In genomic region chr9:123999668-124000067, GRCh38 we compare ENCODE assay signal across 13 cellular contexts. TPM values are rescaled to one million over a fixed set of nuclear protein-coding genes. Genes with fewer than 3 reads are reported as not detected.
A peak's percentile ranks its signal among the peaks of the same experiment; 100 is the strongest.
DNase-seq lines count a peak whose midpoint lies in the region; ATAC-seq and TF ChIP-seq lines count a peak whose summit lies in the region.
"Had no signal": no experiment of that assay in that cellular context is flagged by ENCODE, and none has a peak within 500 bp of the region (broad histone marks: within the 10 kb centered on the region; RNA-seq: fewer than 3 reads in every experiment).

No MANE protein-coding gene starts in this region.

- no peaks in the 10 kb centered on the region for H3K9me3 ChIP-seq in BLaER1
- no peaks in the 10 kb centered on the region for H3K9me3 ChIP-seq in WERI-Rb-1 (ENCODE audit: severe bottlenecking)

- peak overlapping the region; percentile 71 for H3K4me2 ChIP-seq in BLaER1

- peaks cover 99% of the 10 kb centered on the region for H3K27me3 ChIP-seq in BLaER1
- H3K27me3 ChIP-seq in WERI-Rb-1 (ENCODE audit: insufficient read depth, low read depth, severe bottlenecking), result peaks cover 33% of the 10 kb centered on the region

- ATAC-seq in left lobe of liver (peak; percentile 28), GM18907 (IDR thresholded peaks at IDR 0.05; ENCODE audit: unreplicated experiment) (no peak)
- ATAC-seq in activated CD4-positive, CD25-positive, alpha-beta regulatory T cell treated with anti-CD3 and anti-CD28 coated beads, Interleukin-2, amount 50 U/mL, for 24 hours, result no peak
- ATAC-seq: activated naive CD4-positive, alpha-beta T cell treated with anti-CD3 and anti-CD28 coated beads, Interleukin-2, amount 50 U/mL, for 72 hours had no signal

- H3K27ac ChIP-seq in BLaER1 (no peak overlapping the region), WERI-Rb-1 (no peak overlapping the region)

- no peak overlapping the region for H3K9ac ChIP-seq in BLaER1

- DNase-seq in WERI-Rb-1, result peak; percentile 26
- no peak for DNase-seq in left lobe of liver (ENCODE audit: low spot score)
- DNase-seq in foreskin melanocyte, result no peak
- DNase-seq in NCI-H1105 (lab: John Stamatoyannopoulos, UW), result no peak
- DNase-seq: stimulated activated CD4-positive, alpha-beta T cell treated with anti-CD3 and anti-CD28 coated beads, Interleukin-4, amount 100 ng/mL, for 1 hour; T1000 had no signal

- H3K4me1 ChIP-seq in BLaER1, result peaks cover 12% of the 10 kb centered on the region; the same call in 1 of the 2 replicates

- H3K4me3 ChIP-seq in BLaER1, result peak overlapping the region; percentile 44; the same call in 1 of the 2 replicates
- peak overlapping the region; percentile 30; the same call in 1 of the 2 replicates for H3K4me3 ChIP-seq in GM08714 (ENCODE audit: low read length)
- H3K4me3 ChIP-seq in WERI-Rb-1 (ENCODE audit: low read depth, low read length), result no peak overlapping the region

- H3K36me3 ChIP-seq in BLaER1 (no peaks in the 10 kb centered on the region), WERI-Rb-1 (no peaks in the 10 kb centered on the region)

- no peak for TF ChIP-seq CTCF in WERI-Rb-1 (IDR thresholded peaks at IDR 0.05; ENCODE audit: low read depth, low read length)

- H4K20me1 ChIP-seq in BLaER1, result peaks cover 77% of the 10 kb centered on the region

RNA-seq across cellular contexts. Expression of gene LHX2, which starts 11.9 kb away (rescaled TPM):
- 2.9 TPM for total RNA-seq in left lobe of liver
- total RNA-seq: activated naive CD4-positive, alpha-beta T cell treated with anti-CD3 and anti-CD28 coated beads, Interleukin-2, amount 50 U/mL, for 72 hours; CD8-positive, alpha-beta memory T cell; fibroblast of lung had no signal
